7 cellular contexts compared by ENCODE assay signal in genomic region chr7:66395128-66395571, GRCh38.
DNase-seq lines count a peak whose midpoint lies in the region; FAIRE-seq and TF ChIP-seq lines count a peak whose summit lies in the region.
"Not testable (repeated sequence)": the region's sequence is repeated elsewhere in the genome, so short reads cannot be mapped to it uniquely, and the experiment has no call there.

No MANE protein-coding gene starts in this region.

- dilution Hi-C loops in endothelial cell of umbilical vein (cut with MboI; ENCODE audit: extremely low pct_ligation_motif_present, low sequenced_read_pairs), result not testable (repeated sequence)

- not testable (repeated sequence) for H3K4me1 ChIP-seq in endothelial cell of umbilical vein (ENCODE audit: control insufficient read depth, extremely low read depth, insufficient read depth, low read length); mesenchymal stem cell (ENCODE audit: control insufficient read depth, insufficient read depth, low read depth, low read length)

- TF ChIP-seq CTCF in HFFc6 (IDR thresholded peaks at IDR 0.05); endothelial cell of umbilical vein (IDR thresholded peaks at IDR 0.05; ENCODE audit: extremely low read depth in 1 of 2, insufficient read depth in 1 of 2, low read depth in 1 of 2, low read length in 2 of 2): not testable (repeated sequence)

- not testable (repeated sequence) for BruUV-seq in endothelial cell of umbilical vein (replicated peaks; lab: Mats Ljungman, UMichigan)

- not testable (repeated sequence) for H2BK15ac ChIP-seq in mesenchymal stem cell (ENCODE audit: low read depth, poor library complexity, severe bottlenecking)

- H3K4me1 Mint-ChIP-seq in HFFc6 (ENCODE audit: low read depth), result peaks cover 33% of the 10 kb centered on the region

- peak overlapping the region; percentile 44 for H3K27ac ChIP-seq in endothelial cell of umbilical vein (ENCODE audit: insufficient read depth, low read depth, low read length)
- not testable (repeated sequence) for H3K27ac ChIP-seq in mesenchymal stem cell (ENCODE audit: low read length, poor library complexity, severe bottlenecking)

- H3K4me3 Mint-ChIP-seq in HFFc6, result 0 out of 2 replicates have a peak overlapping the region, but pooled peaks have one; percentile 36

- not testable (repeated sequence) for H4K20me1 ChIP-seq in endothelial cell of umbilical vein (replicated peaks; ENCODE audit: control insufficient read depth, extremely low read depth, insufficient read depth, low read length)

- H2AK5ac ChIP-seq in mesenchymal stem cell (ENCODE audit: low read length, severe bottlenecking), result not testable (repeated sequence)

- peak; percentile 40 for DNase-seq in DMS53 (lab: John Stamatoyannopoulos, UW)
- DNase-seq in HFFc6, result peak; percentile 55
- DNase-seq in RKO (ENCODE audit: low spot score), result peak; percentile 47
- peak; percentile 28 for DNase-seq in astrocyte of the hippocampus (ENCODE audit: low read depth, low spot score)
- DNase-seq in endothelial cell of umbilical vein (ENCODE audit: low read depth, low spot score), result peak; percentile 74
- DNase-seq in fibroblast of the conjunctiva (ENCODE audit: low read depth), result peak; percentile 40
- DNase-seq in mesenchymal stem cell, result peak; percentile 68

- H3K9ac ChIP-seq in endothelial cell of umbilical vein (replicated peaks; ENCODE audit: extremely low read depth, insufficient read depth, low read length); mesenchymal stem cell (ENCODE audit: low read length): not testable (repeated sequence)

- H3K4ac ChIP-seq in mesenchymal stem cell (ENCODE audit: low read depth in 1 of 2, low read length in 2 of 2), result not testable (repeated sequence)

- H3K36me3 ChIP-seq in endothelial cell of umbilical vein (ENCODE audit: control insufficient read depth in 2 of 2, extremely low read depth in 1 of 2, insufficient read depth in 2 of 2, low read length in 2 of 2); mesenchymal stem cell (ENCODE audit: control insufficient read depth in 1 of 2, insufficient read depth in 2 of 2, low read depth in 1 of 2, low read length in 2 of 2): not testable (repeated sequence)

- 23% methylated on average over 2 of the region's 3 CpGs for WGBS in mesenchymal stem cell

- POLR2A ChIA-PET in endothelial cell of umbilical vein (lab: Charles Lee), result not testable (repeated sequence)

- H2BK5ac ChIP-seq in mesenchymal stem cell (ENCODE audit: low read depth, low read length, poor library complexity, severe bottlenecking), result not testable (repeated sequence)

- not testable (repeated sequence) for H4K8ac ChIP-seq in mesenchymal stem cell (ENCODE audit: low read length)

- CTCF ChIA-PET in endothelial cell of umbilical vein (lab: Charles Lee), result interaction anchor here (1.2 kb wide), 1 partner anchor 191 kb away, joined by 3 read pairs; no protein-coding TSS in a partner anchor

- not testable (repeated sequence) for H3K4me2 ChIP-seq in endothelial cell of umbilical vein (ENCODE audit: insufficient read depth, low read length); mesenchymal stem cell (ENCODE audit: low read length, poor library complexity, severe bottlenecking)

- H4K91ac ChIP-seq in mesenchymal stem cell (ENCODE audit: low read length), result not testable (repeated sequence)

- H2BK120ac ChIP-seq in mesenchymal stem cell (ENCODE audit: low read depth, low read length), result not testable (repeated sequence)

- not testable (repeated sequence) for H2AFZ ChIP-seq in endothelial cell of umbilical vein (ENCODE audit: low read depth, low read length); mesenchymal stem cell (ENCODE audit: low read depth, low read length)

- H3K14ac ChIP-seq in mesenchymal stem cell (ENCODE audit: low read length in 2 of 2), result not testable (repeated sequence)

- H3K23ac ChIP-seq in mesenchymal stem cell (ENCODE audit: low read length in 2 of 2), result not testable (repeated sequence)

- H3K4me3 ChIP-seq in endothelial cell of umbilical vein (replicated peaks in 1 of 3; ENCODE audit: insufficient read depth in 1 of 3, low read depth in 1 of 3, low read length in 3 of 3); mesenchymal stem cell (ENCODE audit: insufficient read depth in 1 of 2, low read depth in 1 of 2, low read length in 2 of 2): not testable (repeated sequence)

- TF ChIP-seq POLR2A in endothelial cell of umbilical vein (IDR thresholded peaks at IDR 0.05; ENCODE audit: low read depth, low read length), result not testable (repeated sequence)

- H3K27me3 Mint-ChIP-seq in HFFc6 (ENCODE audit: insufficient read depth), result not testable (repeated sequence)

- FAIRE-seq in endothelial cell of umbilical vein (lab: Jason Lieb, UNC), result peak; percentile 92

- not testable (repeated sequence) for H3K9me3 Mint-ChIP-seq in HFFc6

- not testable (repeated sequence) for H3K79me2 ChIP-seq in endothelial cell of umbilical vein (ENCODE audit: control insufficient read depth, insufficient read depth, low read length)

- not testable (repeated sequence) for H2BK12ac ChIP-seq in mesenchymal stem cell (ENCODE audit: low read length in 2 of 2)

- peak overlapping the region; percentile 68 for H3K27ac Mint-ChIP-seq in HFFc6

- H3K79me1 ChIP-seq in mesenchymal stem cell (replicated peaks; ENCODE audit: low read length, poor library complexity, severe bottlenecking), result not testable (repeated sequence)

- H3K18ac ChIP-seq in mesenchymal stem cell (ENCODE audit: low read depth in 1 of 2, low read length in 2 of 2), result peak overlapping the region in 1 of 2 experiments; percentile 70

- intact Hi-C loops in endothelial cell of umbilical vein (cut with micrococcal nuclease), result not testable (repeated sequence)

- peaks cover 18% of the 10 kb centered on the region for H3K36me3 Mint-ChIP-seq in HFFc6 (ENCODE audit: low read depth)

- H3K9me1 ChIP-seq in endothelial cell of umbilical vein (replicated peaks; ENCODE audit: control insufficient read depth, extremely low read depth, insufficient read depth, low read length), result not testable (repeated sequence)

- not testable (repeated sequence) for H3K9me3 ChIP-seq in endothelial cell of umbilical vein (replicated peaks; ENCODE audit: control insufficient read depth, insufficient read depth, low read length); mesenchymal stem cell (ENCODE audit: control insufficient read depth, low read length)

- H3K27me3 ChIP-seq in endothelial cell of umbilical vein (ENCODE audit: control insufficient read depth in 2 of 2, insufficient read depth in 2 of 2, low read length in 2 of 2); mesenchymal stem cell (ENCODE audit: control insufficient read depth in 1 of 2, insufficient read depth in 1 of 2, low read length in 2 of 2): not testable (repeated sequence)

TF ChIP-seq in endothelial cell of umbilical vein, 7 proteins besides CTCF, POLR2A, EP300 and RAD21:
- peak; percentile 60 for TF ChIP-seq GATA2 (IDR thresholded peaks at IDR 0.05; ENCODE audit: insufficient read depth, insufficient read length, low read depth, low read length)
- TF ChIP-seq JUN (IDR thresholded peaks at IDR 0.05; ENCODE audit: borderline replicate concordance, insufficient read depth, insufficient read length, low read depth), result peak; percentile 53
- TF ChIP-seq FOS (IDR thresholded peaks at IDR 0.05; ENCODE audit: borderline replicate concordance, insufficient read depth, low read length), result peak; percentile 78
- TF ChIP-seq POLR2AphosphoS5 (IDR thresholded peaks at IDR 0.05; ENCODE audit: insufficient read depth, low read depth, low read length), result peak; percentile 48
